Comparison of ENCODE assay signal across 9 cellular contexts in genomic region chr22:36375071-36375980, GRCh38. TPM values are rescaled to one million over a fixed set of nuclear protein-coding genes. Genes with fewer than 3 reads are reported as not detected.
A peak's percentile ranks its signal among the peaks of the same experiment; 100 is the strongest.
DNase-seq lines count a peak whose midpoint lies in the region; ATAC-seq, FAIRE-seq and TF ChIP-seq lines count a peak whose summit lies in the region.
"Had no signal": no experiment of that assay in that cellular context is flagged by ENCODE, and none has a peak within 500 bp of the region (broad histone marks: within the 10 kb centered on the region; RNA-seq: fewer than 3 reads in every experiment).

No MANE protein-coding gene starts in this region.

- peak overlapping the region; percentile 99 for H3K27ac ChIP-seq in epithelial cell of prostate
- peak overlapping the region; percentile 82 to 84 (median 83) for H3K27ac ChIP-seq in gastrocnemius medialis

- in situ Hi-C loops in gastrocnemius medialis (cut with MboI; ENCODE audit: low sequenced_read_pairs in 4 of 4), result no loop called here

- TF ChIP-seq POLR2A in GM12891 (IDR thresholded peaks at IDR 0.05; ENCODE audit: low read depth, low read length), result no peak
- TF ChIP-seq POLR2A in gastrocnemius medialis (IDR thresholded peaks at IDR 0.05), result no peak

- H3K36me3 ChIP-seq in gastrocnemius medialis, result no peaks in the 10 kb centered on the region

- DNase-seq in GM12891 (ENCODE audit: insufficient read length, low spot score) (no peak), epithelial cell of prostate (ENCODE audit: low read depth, low spot score) (no peak), gastrocnemius medialis (no peak), SIG-M5 (lab: John Stamatoyannopoulos, UW) (no peak), NCI-H1417 (lab: John Stamatoyannopoulos, UW) (no peak), NCI-H82 treated with DMSO at 0.1 percent for 48 hours (lab: John Stamatoyannopoulos, UW; ENCODE audit: unreplicated experiment) (no peak)
- DNase-seq in activated effector memory CD4-positive, alpha-beta T cell treated with anti-CD3 and anti-CD28 coated beads, Interleukin-2, amount 50 U/mL, for 16 hours, result no peak
- DNase-seq: activated CD8-positive, alpha-beta memory T cell treated with anti-CD3 and anti-CD28 coated beads for 24 hours had no signal

- ATAC-seq in SK-N-SH treated with all-trans-retinoic acid at 6 μM for 48 hours, result 0 out of 3 replicates have a peak, but pooled peaks have one; percentile 1
- ATAC-seq in gastrocnemius medialis, result no peak

- intact Hi-C loops in gastrocnemius medialis (cut with DNase I; ENCODE audit: low total_unique reads), result no loop called here

- peak; percentile 56 for FAIRE-seq in GM12891 (lab: Jason Lieb, UNC)

- H3K4me1 ChIP-seq in gastrocnemius medialis, result peaks cover 61 to 90% of the 10 kb centered on the region in 2 donors

- H3K4me3 ChIP-seq in gastrocnemius medialis, result no peak overlapping the region

- TF ChIP-seq CTCF in gastrocnemius medialis (IDR thresholded peaks at IDR 0.05 in 4 of 5, conservative IDR thresholded peaks at IDR 0.05 in 1 of 5), result no peak

- no peaks in the 10 kb centered on the region for H3K27me3 ChIP-seq in gastrocnemius medialis

- H3K9me3 ChIP-seq in gastrocnemius medialis, result no peaks in the 10 kb centered on the region

TF ChIP-seq in GM12891, 5 proteins besides CTCF, POLR2A, EP300 and RAD21:
- TF ChIP-seq PAX5 (IDR thresholded peaks at IDR 0.05; ENCODE audit: insufficient read depth, low read length, severe bottlenecking) (no peak), POU2F2 (IDR thresholded peaks at IDR 0.05; ENCODE audit: low read depth, low read length) (no peak), POLR2AphosphoS5 (IDR thresholded peaks at IDR 0.05; ENCODE audit: low read depth, low read length) (no peak), TAF1 (IDR thresholded peaks at IDR 0.05; ENCODE audit: low read depth, low read length) (no peak), SPI1 (IDR thresholded peaks at IDR 0.05; ENCODE audit: low read depth, low read length) (no peak)

TF ChIP-seq in SK-N-SH treated with all-trans-retinoic acid at 6 μM for 48 hours, 23 proteins besides CTCF, POLR2A, EP300 and RAD21:
- TF ChIP-seq, protein P1, sequence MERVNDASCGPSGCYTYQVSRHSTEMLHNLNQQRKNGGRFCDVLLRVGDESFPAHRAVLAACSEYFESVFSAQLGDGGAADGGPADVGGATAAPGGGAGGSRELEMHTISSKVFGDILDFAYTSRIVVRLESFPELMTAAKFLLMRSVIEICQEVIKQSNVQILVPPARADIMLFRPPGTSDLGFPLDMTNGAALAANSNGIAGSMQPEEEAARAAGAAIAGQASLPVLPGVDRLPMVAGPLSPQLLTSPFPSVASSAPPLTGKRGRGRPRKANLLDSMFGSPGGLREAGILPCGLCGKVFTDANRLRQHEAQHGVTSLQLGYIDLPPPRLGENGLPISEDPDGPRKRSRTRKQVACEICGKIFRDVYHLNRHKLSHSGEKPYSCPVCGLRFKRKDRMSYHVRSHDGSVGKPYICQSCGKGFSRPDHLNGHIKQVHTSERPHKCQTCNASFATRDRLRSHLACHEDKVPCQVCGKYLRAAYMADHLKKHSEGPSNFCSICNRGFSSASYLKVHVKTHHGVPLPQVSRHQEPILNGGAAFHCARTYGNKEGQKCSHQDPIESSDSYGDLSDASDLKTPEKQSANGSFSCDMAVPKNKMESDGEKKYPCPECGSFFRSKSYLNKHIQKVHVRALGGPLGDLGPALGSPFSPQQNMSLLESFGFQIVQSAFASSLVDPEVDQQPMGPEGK (CRISPR knock-in tag; IDR thresholded peaks at IDR 0.05; ENCODE audit: borderline replicate concordance), result no peak
- TF ChIP-seq, protein P2, sequence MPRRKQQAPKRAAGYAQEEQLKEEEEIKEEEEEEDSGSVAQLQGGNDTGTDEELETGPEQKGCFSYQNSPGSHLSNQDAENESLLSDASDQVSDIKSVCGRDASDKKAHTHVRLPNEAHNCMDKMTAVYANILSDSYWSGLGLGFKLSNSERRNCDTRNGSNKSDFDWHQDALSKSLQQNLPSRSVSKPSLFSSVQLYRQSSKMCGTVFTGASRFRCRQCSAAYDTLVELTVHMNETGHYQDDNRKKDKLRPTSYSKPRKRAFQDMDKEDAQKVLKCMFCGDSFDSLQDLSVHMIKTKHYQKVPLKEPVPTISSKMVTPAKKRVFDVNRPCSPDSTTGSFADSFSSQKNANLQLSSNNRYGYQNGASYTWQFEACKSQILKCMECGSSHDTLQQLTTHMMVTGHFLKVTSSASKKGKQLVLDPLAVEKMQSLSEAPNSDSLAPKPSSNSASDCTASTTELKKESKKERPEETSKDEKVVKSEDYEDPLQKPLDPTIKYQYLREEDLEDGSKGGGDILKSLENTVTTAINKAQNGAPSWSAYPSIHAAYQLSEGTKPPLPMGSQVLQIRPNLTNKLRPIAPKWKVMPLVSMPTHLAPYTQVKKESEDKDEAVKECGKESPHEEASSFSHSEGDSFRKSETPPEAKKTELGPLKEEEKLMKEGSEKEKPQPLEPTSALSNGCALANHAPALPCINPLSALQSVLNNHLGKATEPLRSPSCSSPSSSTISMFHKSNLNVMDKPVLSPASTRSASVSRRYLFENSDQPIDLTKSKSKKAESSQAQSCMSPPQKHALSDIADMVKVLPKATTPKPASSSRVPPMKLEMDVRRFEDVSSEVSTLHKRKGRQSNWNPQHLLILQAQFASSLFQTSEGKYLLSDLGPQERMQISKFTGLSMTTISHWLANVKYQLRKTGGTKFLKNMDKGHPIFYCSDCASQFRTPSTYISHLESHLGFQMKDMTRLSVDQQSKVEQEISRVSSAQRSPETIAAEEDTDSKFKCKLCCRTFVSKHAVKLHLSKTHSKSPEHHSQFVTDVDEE (CRISPR knock-in tag; IDR thresholded peaks at IDR 0.05), result no peak
- TF ChIP-seq, protein P3, sequence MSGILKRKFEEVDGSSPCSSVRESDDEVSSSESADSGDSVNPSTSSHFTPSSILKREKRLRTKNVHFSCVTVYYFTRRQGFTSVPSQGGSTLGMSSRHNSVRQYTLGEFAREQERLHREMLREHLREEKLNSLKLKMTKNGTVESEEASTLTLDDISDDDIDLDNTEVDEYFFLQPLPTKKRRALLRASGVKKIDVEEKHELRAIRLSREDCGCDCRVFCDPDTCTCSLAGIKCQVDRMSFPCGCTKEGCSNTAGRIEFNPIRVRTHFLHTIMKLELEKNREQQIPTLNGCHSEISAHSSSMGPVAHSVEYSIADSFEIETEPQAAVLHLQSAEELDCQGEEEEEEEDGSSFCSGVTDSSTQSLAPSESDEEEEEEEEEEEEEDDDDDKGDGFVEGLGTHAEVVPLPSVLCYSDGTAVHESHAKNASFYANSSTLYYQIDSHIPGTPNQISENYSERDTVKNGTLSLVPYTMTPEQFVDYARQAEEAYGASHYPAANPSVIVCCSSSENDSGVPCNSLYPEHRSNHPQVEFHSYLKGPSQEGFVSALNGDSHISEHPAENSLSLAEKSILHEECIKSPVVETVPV (CRISPR knock-in tag; IDR thresholded peaks at IDR 0.05), result no peak
- TF ChIP-seq ZFP3 (CRISPR knock-in tag; IDR thresholded peaks at IDR 0.05) (no peak), ZNF8 (CRISPR knock-in tag; IDR thresholded peaks at IDR 0.05) (no peak), BACH2 (CRISPR knock-in tag; IDR thresholded peaks at IDR 0.05; ENCODE audit: borderline replicate concordance) (no peak), ZFP30 (CRISPR knock-in tag; IDR thresholded peaks at IDR 0.05) (no peak), ZNF565 (CRISPR knock-in tag; conservative IDR thresholded peaks at IDR 0.05; ENCODE audit: low read depth) (no peak), SNAI2 (CRISPR knock-in tag; IDR thresholded peaks at IDR 0.05) (no peak)
TF ChIP-seq in SK-N-SH treated with all-trans-retinoic acid at 6 μM for 48 hours: peak in this region for 0.

RNA-seq across cellular contexts. Expression of gene MYH9, which starts 12.4 kb away (rescaled TPM):
- polyA plus RNA-seq in GM12891 (2012; ENCODE audit: low read depth, missing spikeins), result 164 TPM
- total RNA-seq in gastrocnemius medialis, result 100 to 1,000 TPM in 3 of 4 donors, 10 to 100 TPM in 1; 38.9 to 115 (median 104) TPM
